ENCODE assay signal across 10 cellular contexts in genomic region chr5:135141303-135142268, GRCh38.
DNase-seq lines count a peak whose midpoint lies in the region; ATAC-seq, FAIRE-seq and TF ChIP-seq lines count a peak whose summit lies in the region.
"Had no signal": no experiment of that assay in that cellular context is flagged by ENCODE, and none has a peak within 500 bp of the region (broad histone marks: within the 10 kb centered on the region; RNA-seq: fewer than 3 reads in every experiment).

No MANE protein-coding gene starts in this region.

- H3K9me2 ChIP-seq in DOHH2 (replicated peaks; ENCODE audit: control insufficient read depth, low read length) (no peaks in the 10 kb centered on the region), Karpas-422 (replicated peaks; ENCODE audit: insufficient read depth, low read length) (no peaks in the 10 kb centered on the region)

- 0 out of 2 replicates have a peak, but pooled peaks cover 4% of the 10 kb centered on the region for H3F3A ChIP-seq in DOHH2 (ENCODE audit: control insufficient read depth, insufficient read depth)

- H3K9me3 ChIP-seq in DOHH2 (ENCODE audit: control insufficient read depth, insufficient read depth, low read length), result no peaks in the 10 kb centered on the region
- no peaks in the 10 kb centered on the region for H3K9me3 ChIP-seq in Karpas-422 (ENCODE audit: low read length)
- H3K9me3 ChIP-seq in astrocyte (ENCODE audit: insufficient read depth, low read depth, low read length), result no peaks in the 10 kb centered on the region
- H3K9me3 ChIP-seq in osteoblast (ENCODE audit: low read depth, low read length), result no peaks in the 10 kb centered on the region

- DNase-seq in Karpas-422 (no peak), astrocyte (ENCODE audit: low read depth) (peak; percentile 22), osteoblast (ENCODE audit: insufficient read length, low spot score, missing footprints) (no peak), epidermal melanocyte (ENCODE audit: insufficient read length, low spot score) (no peak), RPMI8226 (no peak)
- DNase-seq: DMS 273 treated with DMSO at 0.1 percent for 48 hours, NCI-H1105 had no signal

- H3K79me2 ChIP-seq in DOHH2 (ENCODE audit: control insufficient read depth, low read length) (no peaks in the 10 kb centered on the region), Karpas-422 (ENCODE audit: low read length) (no peaks in the 10 kb centered on the region), astrocyte (ENCODE audit: insufficient read depth, low read length) (no peaks in the 10 kb centered on the region), osteoblast (ENCODE audit: insufficient read depth, low read length) (no peaks in the 10 kb centered on the region)

- H3K27ac ChIP-seq in DOHH2 (ENCODE audit: low read depth, low read length) (no peak overlapping the region), Karpas-422 (ENCODE audit: low read length) (no peak overlapping the region), astrocyte (ENCODE audit: low read depth, low read length) (no peak overlapping the region), osteoblast (ENCODE audit: low read depth, low read length) (peak overlapping the region; percentile 90)

- H3K4me2 ChIP-seq in DOHH2 (ENCODE audit: low read length), result peak overlapping the region; percentile 51
- peak overlapping the region; percentile 58 for H3K4me2 ChIP-seq in Karpas-422 (ENCODE audit: low read depth, low read length, poor library complexity, severe bottlenecking)
- H3K4me2 ChIP-seq in astrocyte (ENCODE audit: low read length), result peak overlapping the region; percentile 49
- peak overlapping the region; percentile 66 for H3K4me2 ChIP-seq in osteoblast (ENCODE audit: insufficient read depth, low read length)

- H3K36me3 ChIP-seq in DOHH2 (ENCODE audit: control insufficient read depth, low read length), result no peaks in the 10 kb centered on the region
- no peaks in the 10 kb centered on the region for H3K36me3 ChIP-seq in Karpas-422 (ENCODE audit: insufficient read depth, low read length)
- no peaks in the 10 kb centered on the region for H3K36me3 ChIP-seq in astrocyte (ENCODE audit: insufficient read depth, low read length)
- H3K36me3 ChIP-seq in osteoblast (ENCODE audit: insufficient read depth, low read length), result no peaks in the 10 kb centered on the region

- no peak for ATAC-seq in GM18867 (IDR thresholded peaks at IDR 0.05; ENCODE audit: unreplicated experiment)
- ATAC-seq: Panc1 had no signal

- H2AFZ ChIP-seq in Karpas-422 (ENCODE audit: low read length), result no peak overlapping the region
- no peak overlapping the region for H2AFZ ChIP-seq in astrocyte (ENCODE audit: low read depth, low read length)
- peak overlapping the region; percentile 93 for H2AFZ ChIP-seq in osteoblast (ENCODE audit: low read length)

- H3K9ac ChIP-seq in Karpas-422 (ENCODE audit: low read length) (peak overlapping the region; percentile 34; the same call in 1 of the 2 replicates), astrocyte (ENCODE audit: low read length) (no peak overlapping the region)

- peaks cover 4% of the 10 kb centered on the region for H3K9me3 Mint-ChIP-seq in astrocyte (ENCODE audit: unreplicated experiment)

- TF ChIP-seq CTCF in DOHH2 (IDR thresholded peaks at IDR 0.05; ENCODE audit: low read depth, low read length, poor library complexity, severe bottlenecking) (no peak), astrocyte (IDR thresholded peaks at IDR 0.05; ENCODE audit: insufficient read depth, low read depth, low read length) (no peak), osteoblast (IDR thresholded peaks at IDR 0.05; ENCODE audit: extremely low read depth, low read depth, low read length) (no peak)

- H3K4me3 Mint-ChIP-seq in astrocyte (ENCODE audit: unreplicated experiment), result no peak overlapping the region

- peaks cover 20% of the 10 kb centered on the region for H3K4me1 ChIP-seq in DOHH2 (ENCODE audit: control insufficient read depth, low read length)
- H3K4me1 ChIP-seq in Karpas-422 (ENCODE audit: low read length), result peaks cover 31% of the 10 kb centered on the region
- peaks cover 12% of the 10 kb centered on the region for H3K4me1 ChIP-seq in astrocyte (ENCODE audit: insufficient read depth, low read length)
- H3K4me1 ChIP-seq in osteoblast (ENCODE audit: insufficient read depth, low read length), result peaks cover 25% of the 10 kb centered on the region

- no peak for FAIRE-seq in astrocyte (lab: Jason Lieb, UNC)

- peak overlapping the region; percentile 39 for H3K4me3 ChIP-seq in DOHH2 (ENCODE audit: low read length)
- no peak overlapping the region for H3K4me3 ChIP-seq in Karpas-422 (ENCODE audit: low read length)
- H3K4me3 ChIP-seq in astrocyte (ENCODE audit: insufficient read depth, low read depth, low read length), result no peak overlapping the region
- peak overlapping the region; percentile 17 for H3K4me3 ChIP-seq in osteoblast (ENCODE audit: insufficient read depth, low read length)

- H3K27me3 ChIP-seq in DOHH2 (ENCODE audit: control insufficient read depth, low read length), result no peaks in the 10 kb centered on the region
- no peaks in the 10 kb centered on the region for H3K27me3 ChIP-seq in Karpas-422 (ENCODE audit: low read length)
- H3K27me3 ChIP-seq in astrocyte (ENCODE audit: insufficient read depth, low read length), result peaks cover 6% of the 10 kb centered on the region
- peaks cover 3% of the 10 kb centered on the region for H3K27me3 ChIP-seq in osteoblast (ENCODE audit: insufficient read depth, low read length)

- H3K36me3 Mint-ChIP-seq in astrocyte (ENCODE audit: low read depth, unreplicated experiment), result peaks cover 4% of the 10 kb centered on the region

- peaks cover 7% of the 10 kb centered on the region for H3K4me1 Mint-ChIP-seq in astrocyte (ENCODE audit: low read depth, unreplicated experiment)

- H4K20me1 ChIP-seq in DOHH2 (ENCODE audit: control insufficient read depth, insufficient read depth, low read depth, low read length) (no peaks in the 10 kb centered on the region), Karpas-422 (ENCODE audit: insufficient read depth, low read depth, low read length) (no peaks in the 10 kb centered on the region), astrocyte (ENCODE audit: insufficient read depth, low read length) (no peaks in the 10 kb centered on the region), osteoblast (ENCODE audit: insufficient read depth, low read length) (no peaks in the 10 kb centered on the region)

- no peak overlapping the region for H3K27ac Mint-ChIP-seq in astrocyte (ENCODE audit: unreplicated experiment)

- peaks cover 26% of the 10 kb centered on the region for H3K27me3 Mint-ChIP-seq in astrocyte (ENCODE audit: low read depth, unreplicated experiment)

Comparison
In these comparisons a context has a peak if more than half of its experiments do, and no peak if none do; other contexts are left out.
1. H3K4me3 ChIP-seq: peak in DOHH2 (single experiment) and osteoblast (single experiment); none in Karpas-422 (single experiment) and astrocyte (single experiment).
2. Peak in every context shown above with its lines, with median percentiles within 50 percentile points of each other: H3K4me2 ChIP-seq.